Comparison of ENCODE assay signal across 19 cellular contexts in the genomic region with DNA sequence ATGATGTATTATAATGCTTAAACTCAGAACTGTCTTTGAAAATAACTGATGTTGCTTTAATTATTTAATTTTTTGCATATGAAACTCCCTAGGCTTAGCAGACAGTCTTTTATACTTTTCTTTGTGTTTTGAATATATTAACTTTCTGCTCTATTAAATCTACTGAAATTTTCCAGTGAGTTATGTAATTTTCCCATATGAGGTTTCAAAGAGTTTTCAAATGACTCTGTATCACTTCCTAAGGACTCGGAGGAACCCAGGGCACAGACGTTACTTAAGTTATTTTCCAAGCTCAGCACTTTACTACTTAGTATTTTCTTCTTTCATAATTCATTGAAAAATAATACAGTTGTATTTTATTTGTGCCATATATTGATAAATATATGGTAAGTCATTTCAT.
"Had no signal": no experiment of that assay in that cellular context is flagged by ENCODE, and none has a peak within 500 bp of the region (broad histone marks: within the 10 kb centered on the region; RNA-seq: fewer than 3 reads in every experiment).

No MANE protein-coding gene starts in this region.

- H3K4me3 ChIP-seq: coronary artery, dorsolateral prefrontal cortex, esophagus muscularis mucosa, heart right ventricle, left lung, lower lobe of right lung, mucosa of descending colon had no signal

- H3K27ac ChIP-seq: coronary artery, dorsolateral prefrontal cortex, epithelial cell of prostate, esophagus muscularis mucosa, foreskin keratinocyte, heart right ventricle, left lung, lower lobe of right lung had no signal

- H3K9me3 ChIP-seq: esophagus muscularis mucosa, heart right ventricle, left lung, lower lobe of right lung, mucosa of descending colon had no signal

- H3K4me1 ChIP-seq: esophagus muscularis mucosa, foreskin keratinocyte, heart right ventricle, left lung, lower lobe of right lung had no signal

- H3K36me3 Mint-ChIP-seq: mesothelial cell of epicardium had no signal

- H3K27ac Mint-ChIP-seq: mesothelial cell of epicardium had no signal

- H3K4me3 Mint-ChIP-seq: mesothelial cell of epicardium had no signal

- H3K4me1 Mint-ChIP-seq: mesothelial cell of epicardium had no signal

- H3K27me3 ChIP-seq: dorsolateral prefrontal cortex, esophagus muscularis mucosa, foreskin keratinocyte, heart right ventricle, left lung had no signal

- ATAC-seq: foreskin keratinocyte, heart right ventricle, left cardiac atrium, left lung, left ventricle myocardium superior, lower lobe of right lung, mucosa of descending colon had no signal

- DNase-seq: dermis blood vessel endothelial cell; dorsolateral prefrontal cortex; effector CD4-positive, alpha-beta T cell; effector memory CD4-positive, alpha-beta T cell; erythroblast; foreskin keratinocyte; glutamatergic neuron; heart right ventricle; hippocampal formation; left cardiac atrium; left lung; left ventricle myocardium superior; lower lobe of right lung; mesenchymal stem cell; mucosa of descending colon had no signal

- H3K36me3 ChIP-seq: esophagus muscularis mucosa, heart right ventricle, left lung, lower lobe of right lung had no signal
